27 cellular contexts compared by ENCODE assay signal in genomic region chr2:2507471-2507997, GRCh38.
DNase-seq lines count a peak whose midpoint lies in the region; TF ChIP-seq lines count a peak whose summit lies in the region.
"Had no signal": no experiment of that assay in that cellular context is flagged by ENCODE, and none has a peak within 500 bp of the region (broad histone marks: within the 10 kb centered on the region; RNA-seq: fewer than 3 reads in every experiment).

No MANE protein-coding gene starts in this region.

- H3K4me3 Mint-ChIP-seq in brain (peak overlapping the region in 2 of 5 experiments; percentile 5 to 16), neural progenitor cell (no peak overlapping the region)
- H3K4me3 Mint-ChIP-seq in activated T-helper 2 cell treated with anti-CD3 and anti-CD28 coated beads, Interferon-gamma antibody, Interleukin-2, Interleukin-4, amounts not matched to agents 10 μg/mL and 5 μg/mL and 100 μg/mL, durations not matched to agents 14 hours and 24 hours and 36 hours (ENCODE audit: low read depth): no peak overlapping the region
- H3K4me3 Mint-ChIP-seq: activated CD8-positive, alpha-beta memory T cell treated with anti-CD3 and anti-CD28 coated beads, Interleukin-2, amount 10 ng/mL, durations not matched to agents 7 days and 5 days; activated T-cell treated with anti-CD3 and anti-CD28 coated beads, Interleukin-2, amount 50 U/mL, for 72 hours; naive thymus-derived CD8-positive, alpha-beta T cell had no signal

- no peak overlapping the region for H3K4me2 ChIP-seq in neural progenitor cell
- H3K4me2 ChIP-seq: BLaER1, smooth muscle cell had no signal

- peak overlapping the region in 4 of 5 experiments; percentile 67 to 87 (median 80) for H3K27ac Mint-ChIP-seq in brain
- no peak overlapping the region for H3K27ac Mint-ChIP-seq in neural progenitor cell
- H3K27ac Mint-ChIP-seq in activated T-helper 2 cell treated with anti-CD3 and anti-CD28 coated beads, Interferon-gamma antibody, Interleukin-2, Interleukin-4, amounts not matched to agents 10 μg/mL and 5 μg/mL and 100 μg/mL, durations not matched to agents 14 hours and 24 hours and 36 hours: no peak overlapping the region
- H3K27ac Mint-ChIP-seq: activated CD8-positive, alpha-beta memory T cell treated with anti-CD3 and anti-CD28 coated beads, Interleukin-2, amount 10 ng/mL, durations not matched to agents 7 days and 5 days; activated T-cell treated with anti-CD3 and anti-CD28 coated beads, Interleukin-2, amount 50 U/mL, for 72 hours; naive thymus-derived CD8-positive, alpha-beta T cell had no signal

- no peaks in the 10 kb centered on the region for H3K9me3 ChIP-seq in neural progenitor cell (ENCODE audit: low read depth)
- H3K9me3 ChIP-seq: MG63 had no signal

- no peak overlapping the region for H3K4me3 ChIP-seq in neural progenitor cell
- H3K4me3 ChIP-seq: BLaER1, breast epithelium, gastroesophageal sphincter, MG63, smooth muscle cell, stomach, tibial artery had no signal

- H3K27ac ChIP-seq in neural progenitor cell: no peak overlapping the region
- H3K27ac ChIP-seq: BLaER1, breast epithelium, gastroesophageal sphincter, stomach, tibial artery had no signal

- H3K4me1 Mint-ChIP-seq in brain (peaks cover 22% of the 10 kb centered on the region), neural progenitor cell (peaks cover 12% of the 10 kb centered on the region)
- H3K4me1 Mint-ChIP-seq in activated T-helper 2 cell treated with anti-CD3 and anti-CD28 coated beads, Interferon-gamma antibody, Interleukin-2, Interleukin-4, amounts not matched to agents 10 μg/mL and 5 μg/mL and 100 μg/mL, durations not matched to agents 14 hours and 24 hours and 36 hours (ENCODE audit: low read depth): no peaks in the 10 kb centered on the region
- H3K4me1 Mint-ChIP-seq: activated CD8-positive, alpha-beta memory T cell treated with anti-CD3 and anti-CD28 coated beads, Interleukin-2, amount 10 ng/mL, durations not matched to agents 7 days and 5 days; naive thymus-derived CD8-positive, alpha-beta T cell had no signal

- no peak for TF ChIP-seq CTCF in brain (conservative IDR thresholded peaks at IDR 0.05)
- TF ChIP-seq CTCF in neural progenitor cell (IDR thresholded peaks at IDR 0.05): no peak

- H3K36me3 Mint-ChIP-seq in brain (peaks cover 4% of the 10 kb centered on the region), neural progenitor cell (no peaks in the 10 kb centered on the region)
- H3K36me3 Mint-ChIP-seq in activated T-helper 2 cell treated with anti-CD3 and anti-CD28 coated beads, Interferon-gamma antibody, Interleukin-2, Interleukin-4, amounts not matched to agents 10 μg/mL and 5 μg/mL and 100 μg/mL, durations not matched to agents 14 hours and 24 hours and 36 hours (ENCODE audit: low read depth): no peaks in the 10 kb centered on the region
- H3K36me3 Mint-ChIP-seq: activated CD8-positive, alpha-beta memory T cell treated with anti-CD3 and anti-CD28 coated beads, Interleukin-2, amount 10 ng/mL, durations not matched to agents 7 days and 5 days; naive thymus-derived CD8-positive, alpha-beta T cell had no signal

- no peaks in the 10 kb centered on the region for H4K20me1 ChIP-seq in neural progenitor cell (ENCODE audit: low read depth)
- H4K20me1 ChIP-seq: BLaER1 had no signal

- H3K27me3 Mint-ChIP-seq in brain: peaks cover 12% of the 10 kb centered on the region
- H3K27me3 Mint-ChIP-seq in neural progenitor cell (ENCODE audit: insufficient read depth, low read depth): peaks cover 3% of the 10 kb centered on the region
- no peaks in the 10 kb centered on the region for H3K27me3 Mint-ChIP-seq in activated T-helper 2 cell treated with anti-CD3 and anti-CD28 coated beads, Interferon-gamma antibody, Interleukin-2, Interleukin-4, amounts not matched to agents 10 μg/mL and 5 μg/mL and 100 μg/mL, durations not matched to agents 14 hours and 24 hours and 36 hours (ENCODE audit: low read depth)
- H3K27me3 Mint-ChIP-seq: activated CD8-positive, alpha-beta memory T cell treated with anti-CD3 and anti-CD28 coated beads, Interleukin-2, amount 10 ng/mL, durations not matched to agents 7 days and 5 days had no signal

- H2AFZ ChIP-seq in neural progenitor cell (replicated peaks): peak overlapping the region; percentile 63

- DNase-seq in DMS153 (lab: John Stamatoyannopoulos, UW) (peak; percentile 13), NCI-H526 (lab: John Stamatoyannopoulos, UW) (peak; percentile 45 to 68), neural progenitor cell (ENCODE audit: low spot score) (no peak), SHP77 (lab: John Stamatoyannopoulos, UW) (no peak)
- DNase-seq in activated T-helper 2 cell treated with anti-CD3 and anti-CD28 coated beads, Interferon-gamma antibody, Interleukin-2, Interleukin-4, amounts not matched to agents 10 μg/mL and 5 μg/mL and 100 μg/mL, durations not matched to agents 14 hours and 24 hours and 36 hours (ENCODE audit: low spot score): no peak
- DNase-seq in activated CD4-positive, alpha-beta T cell treated with anti-CD3 and anti-CD28 coated beads for 4 hours: no peak
- DNase-seq: activated CD4-positive, alpha-beta T cell treated with anti-CD3 and anti-CD28 coated beads, Interleukin-2, amount 50 U/mL, for 1 hour; activated CD8-positive, alpha-beta memory T cell treated with anti-CD3 and anti-CD28 coated beads, Interleukin-2, amount 10 ng/mL, durations not matched to agents 7 days and 5 days; activated naive CD4-positive, alpha-beta T cell treated with Interleukin-2 at 50 U/mL for 16 hours; activated T-cell treated with anti-CD3 and anti-CD28 coated beads, Interleukin-2, amount 50 U/mL, for 72 hours; cortex of kidney; MG63; midbrain; naive thymus-derived CD8-positive, alpha-beta T cell; NCI-H1417; NCI-H2107; NCI-H446 treated with DMSO at 0.1 percent for 48 hours; SHP77 treated with DMSO at 0.1 percent for 48 hours; stimulated activated CD4-positive, alpha-beta T cell treated with anti-CD3 and anti-CD28 coated beads, Interleukin-1b, Interleukin-23, amount 100 ng/mL, for 48 hours; stomach; T1000; tibial artery had no signal

- no peaks in the 10 kb centered on the region for H3K27me3 ChIP-seq in neural progenitor cell
- H3K27me3 ChIP-seq: BLaER1, MG63 had no signal

- H3K9ac ChIP-seq in neural progenitor cell: no peak overlapping the region
- H3K9ac ChIP-seq: BLaER1 had no signal

- H3K9me3 Mint-ChIP-seq in brain: peaks cover 6 to 18% (median 12%) of the 10 kb centered on the region in 5 experiments
- H3K9me3 Mint-ChIP-seq in neural progenitor cell: peaks cover 17% of the 10 kb centered on the region
- H3K9me3 Mint-ChIP-seq in activated T-helper 2 cell treated with anti-CD3 and anti-CD28 coated beads, Interferon-gamma antibody, Interleukin-2, Interleukin-4, amounts not matched to agents 10 μg/mL and 5 μg/mL and 100 μg/mL, durations not matched to agents 14 hours and 24 hours and 36 hours: no peaks in the 10 kb centered on the region
- H3K9me3 Mint-ChIP-seq: activated T-cell treated with anti-CD3 and anti-CD28 coated beads, Interleukin-2, amount 50 U/mL, for 72 hours had no signal

- H3K36me3 ChIP-seq in neural progenitor cell: no peaks in the 10 kb centered on the region
- H3K36me3 ChIP-seq: BLaER1, breast epithelium, gastroesophageal sphincter, MG63, stomach, tibial artery had no signal

- intact Hi-C loops in activated T-helper 2 cell treated with anti-CD3 and anti-CD28 coated beads, Interferon-gamma antibody, Interleukin-2, Interleukin-4, amounts not matched to agents 10 μg/mL and 5 μg/mL and 100 μg/mL, durations not matched to agents 14 hours and 24 hours and 36 hours (cut with micrococcal nuclease): no loop called here

- H3F3A ChIP-seq in neural progenitor cell (ENCODE audit: low read depth): no peaks in the 10 kb centered on the region

- no peaks in the 10 kb centered on the region for H3K79me2 ChIP-seq in neural progenitor cell (ENCODE audit: low read depth)

- H3K4me1 ChIP-seq in neural progenitor cell: no peaks in the 10 kb centered on the region
- H3K4me1 ChIP-seq: breast epithelium, gastroesophageal sphincter, stomach, tibial artery had no signal

Comparison
In these comparisons a context has a peak if more than half of its experiments do, and no peak if none do; other contexts are left out.
1. DNase-seq: peak in DMS153 (single experiment) and NCI-H526 (2 of 2); none in neural progenitor cell (single experiment), activated T-helper 2 cell treated with anti-CD3 and anti-CD28 coated beads, Interferon-gamma antibody, Interleukin-2, Interleukin-4, amounts not matched to agents 10 μg/mL and 5 μg/mL and 100 μg/mL, durations not matched to agents 14 hours and 24 hours and 36 hours (single experiment), SHP77 (0 of 2) and activated CD4-positive, alpha-beta T cell treated with anti-CD3 and anti-CD28 coated beads for 4 hours (0 of 2).
2. H3K27ac Mint-ChIP-seq: peak in brain (4 of 5); none in neural progenitor cell (single experiment) and activated T-helper 2 cell treated with anti-CD3 and anti-CD28 coated beads, Interferon-gamma antibody, Interleukin-2, Interleukin-4, amounts not matched to agents 10 μg/mL and 5 μg/mL and 100 μg/mL, durations not matched to agents 14 hours and 24 hours and 36 hours (single experiment).